13 cellular contexts compared by ENCODE assay signal in the genomic region with DNA sequence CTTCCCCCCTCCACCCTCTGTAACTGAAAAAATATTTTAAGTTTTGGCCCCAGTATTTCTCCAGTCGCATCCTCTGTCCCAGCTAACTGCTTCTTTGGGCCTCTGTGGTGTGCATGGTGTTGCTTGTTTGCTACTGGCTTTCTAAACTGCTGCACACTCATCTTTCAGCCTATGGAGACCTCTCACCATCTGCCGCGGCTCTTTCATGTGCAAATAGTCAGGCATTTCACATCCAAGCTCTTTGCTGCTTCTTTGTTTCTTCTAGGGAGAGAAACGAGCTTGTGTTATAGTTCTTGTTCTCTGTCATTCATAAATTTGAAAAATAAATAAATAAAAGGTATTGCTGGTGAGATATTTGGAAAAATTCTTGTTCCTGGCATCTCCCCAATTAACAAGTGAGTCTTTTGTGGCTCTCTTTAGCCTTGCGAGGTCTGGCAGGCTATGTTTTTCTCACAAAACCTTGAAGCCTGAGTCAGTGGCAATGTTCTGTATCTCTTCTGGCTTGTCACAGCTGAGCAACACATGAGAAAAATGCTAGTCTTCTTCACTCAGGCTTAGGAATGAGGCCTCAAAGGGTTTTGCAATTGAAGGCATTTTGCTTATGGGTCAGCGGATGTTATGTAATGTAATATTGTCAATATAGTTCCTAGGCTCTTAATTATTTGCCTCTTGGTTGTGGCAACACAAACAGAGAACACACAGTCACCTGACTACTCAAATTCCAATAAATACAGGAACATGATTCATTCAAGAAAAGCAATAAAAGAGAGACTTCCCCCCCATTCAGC.
DNase-seq lines count a peak whose midpoint lies in the region; ATAC-seq and TF ChIP-seq lines count a peak whose summit lies in the region.
"Had no signal": no experiment of that assay in that cellular context is flagged by ENCODE, and none has a peak within 500 bp of the region (broad histone marks: within the 10 kb centered on the region; RNA-seq: fewer than 3 reads in every experiment).

No MANE protein-coding gene starts in this region.

- H3K27me3 ChIP-seq in HUES48 (ENCODE audit: control insufficient read depth, insufficient read depth, low read length) (no peaks in the 10 kb centered on the region), hepatocyte (no peaks in the 10 kb centered on the region)
- H3K27me3 ChIP-seq: ovary had no signal

- TF ChIP-seq CTCF in WTC11 (IDR thresholded peaks at IDR 0.05) = no peak
- no peak for TF ChIP-seq CTCF in hepatocyte (IDR thresholded peaks at IDR 0.05; ENCODE audit: poor library complexity)

- peaks cover 18% of the 10 kb centered on the region for H3K4me1 Mint-ChIP-seq in WTC11

- H3K9me2 ChIP-seq in hepatocyte (replicated peaks; ENCODE audit: insufficient read depth) = no peaks in the 10 kb centered on the region

- peaks cover 27% of the 10 kb centered on the region for H3K9me3 Mint-ChIP-seq in WTC11

- H3K36me3 Mint-ChIP-seq in WTC11 = peaks cover 3% of the 10 kb centered on the region; the same call in 1 of the 2 replicates

- no peak overlapping the region for H3K4me2 ChIP-seq in hepatocyte

- no peak overlapping the region for H2AFZ ChIP-seq in hepatocyte

- DNase-seq in WTC11 (ENCODE audit: low spot score) (no peak), hepatocyte (ENCODE audit: low spot score) (peak; percentile 23), sciatic nerve (ENCODE audit: low spot score) (no peak), NCI-H2107 treated with DMSO at 0.1 percent for 48 hours (lab: John Stamatoyannopoulos, UW; ENCODE audit: unreplicated experiment) (no peak), HK-2 (ENCODE audit: unreplicated experiment) (no peak)
- DNase-seq: activated T-cell treated with anti-CD3 and anti-CD28 coated beads, Interleukin-2, amount 50 U/mL, for 72 hours; erythroblast; NCI-H2029; ovary; stimulated activated CD8-positive, alpha-beta memory T cell treated with anti-CD3 and anti-CD28 coated beads, Interleukin-4, amount 100 ng/mL, for 48 hours had no signal

- H4K20me1 ChIP-seq in hepatocyte (ENCODE audit: insufficient read depth, poor library complexity, severe bottlenecking) = no peaks in the 10 kb centered on the region

- no peak overlapping the region for H3K4me3 ChIP-seq in HUES48 (ENCODE audit: low read depth, low read length)
- H3K4me3 ChIP-seq in hepatocyte = no peak overlapping the region
- H3K4me3 ChIP-seq: ovary had no signal

- H3K79me2 ChIP-seq in hepatocyte = no peaks in the 10 kb centered on the region

- H3K27me3 Mint-ChIP-seq in WTC11 (ENCODE audit: low read depth) = no peaks in the 10 kb centered on the region

- POLR2A ChIA-PET in WTC11 (lab: Charles Lee) = no interaction called here

- H3K27ac ChIP-seq in HUES48 (ENCODE audit: low read depth, low read length) (peak overlapping the region; percentile 69), hepatocyte (peak overlapping the region; percentile 19)
- H3K27ac ChIP-seq: ovary had no signal

- H3K4me3 Mint-ChIP-seq in WTC11 = no peak overlapping the region
- H3K4me3 Mint-ChIP-seq: activated T-cell treated with anti-CD3 and anti-CD28 coated beads, Interleukin-2, amount 50 U/mL, for 72 hours had no signal

- CTCF ChIA-PET in WTC11 (lab: Charles Lee) = interaction anchor here (0.7 to 1.6 kb wide), 3 partner anchors 17 to 498 kb away, joined by 3 to 4 read pairs (median 4); no protein-coding TSS in a partner anchor

- H3K27ac Mint-ChIP-seq in WTC11 = peak overlapping the region; percentile 49
- H3K27ac Mint-ChIP-seq: activated T-cell treated with anti-CD3 and anti-CD28 coated beads, Interleukin-2, amount 50 U/mL, for 72 hours had no signal

- H3K36me3 ChIP-seq in HUES48 (ENCODE audit: control insufficient read depth, insufficient read depth, low read length) (no peaks in the 10 kb centered on the region), hepatocyte (replicated peaks; ENCODE audit: insufficient read depth, low read depth) (no peaks in the 10 kb centered on the region)
- H3K36me3 ChIP-seq: ovary had no signal

- H3K4me1 ChIP-seq in HUES48 (ENCODE audit: control insufficient read depth, insufficient read depth, low read length) (peaks cover 10% of the 10 kb centered on the region; the same call in 1 of the 2 replicates), hepatocyte (ENCODE audit: insufficient read depth) (peaks cover 5% of the 10 kb centered on the region)

- intact Hi-C loops in sciatic nerve (cut with DNase I) = no loop called here

- H3K9ac ChIP-seq in HUES48 (ENCODE audit: low read depth, low read length) = 0 out of 2 replicates have a peak overlapping the region, but pooled peaks have one; percentile 1

- 68% methylated on average over 6 of the region's 6 CpGs for WGBS in hepatocyte (ENCODE audit: low lambda C conversion rate, missing lambda C conversion rate)

- ATAC-seq in WTC11 = peak; percentile 77
- ATAC-seq in sciatic nerve = peak; percentile 44
- ATAC-seq in HG03442 (IDR thresholded peaks at IDR 0.05; ENCODE audit: unreplicated experiment) = no peak
- ATAC-seq in GM18858 (IDR thresholded peaks at IDR 0.05; ENCODE audit: unreplicated experiment) = no peak
- ATAC-seq: activated T-cell treated with anti-CD3 and anti-CD28 coated beads, Interleukin-2, amount 50 U/mL, for 72 hours had no signal

- H3K9me3 ChIP-seq in HUES48 (ENCODE audit: control insufficient read depth, insufficient read depth, low read length) = no peaks in the 10 kb centered on the region
- no peaks in the 10 kb centered on the region for H3K9me3 ChIP-seq in hepatocyte (ENCODE audit: low read depth)
- H3K9me3 ChIP-seq: ovary had no signal

TF ChIP-seq in WTC11, 78 proteins besides CTCF, POLR2A, EP300 and RAD21:
- TF ChIP-seq FOXK1 (CRISPR knock-in tag; IDR thresholded peaks at IDR 0.05) = no peak
- TF ChIP-seq ELF4 (CRISPR knock-in tag; IDR thresholded peaks at IDR 0.05; ENCODE audit: low read depth) = no peak
- TF ChIP-seq, protein P1, sequence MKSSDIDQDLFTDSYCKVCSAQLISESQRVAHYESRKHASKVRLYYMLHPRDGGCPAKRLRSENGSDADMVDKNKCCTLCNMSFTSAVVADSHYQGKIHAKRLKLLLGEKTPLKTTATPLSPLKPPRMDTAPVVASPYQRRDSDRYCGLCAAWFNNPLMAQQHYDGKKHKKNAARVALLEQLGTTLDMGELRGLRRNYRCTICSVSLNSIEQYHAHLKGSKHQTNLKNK (CRISPR knock-in tag; IDR thresholded peaks at IDR 0.05) = no peak
- no peak for TF ChIP-seq ZNF671 (CRISPR knock-in tag; IDR thresholded peaks at IDR 0.05)
- TF ChIP-seq, protein P2, sequence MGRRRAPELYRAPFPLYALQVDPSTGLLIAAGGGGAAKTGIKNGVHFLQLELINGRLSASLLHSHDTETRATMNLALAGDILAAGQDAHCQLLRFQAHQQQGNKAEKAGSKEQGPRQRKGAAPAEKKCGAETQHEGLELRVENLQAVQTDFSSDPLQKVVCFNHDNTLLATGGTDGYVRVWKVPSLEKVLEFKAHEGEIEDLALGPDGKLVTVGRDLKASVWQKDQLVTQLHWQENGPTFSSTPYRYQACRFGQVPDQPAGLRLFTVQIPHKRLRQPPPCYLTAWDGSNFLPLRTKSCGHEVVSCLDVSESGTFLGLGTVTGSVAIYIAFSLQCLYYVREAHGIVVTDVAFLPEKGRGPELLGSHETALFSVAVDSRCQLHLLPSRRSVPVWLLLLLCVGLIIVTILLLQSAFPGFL (CRISPR knock-in tag; IDR thresholded peaks at IDR 0.05; ENCODE audit: borderline replicate concordance) = no peak
- no peak for TF ChIP-seq ATF1 (CRISPR knock-in tag; IDR thresholded peaks at IDR 0.05)
- no peak for TF ChIP-seq TP53 (CRISPR knock-in tag; IDR thresholded peaks at IDR 0.05)
- no peak for TF ChIP-seq ZNF423 (CRISPR knock-in tag; IDR thresholded peaks at IDR 0.05)
- TF ChIP-seq RORB (CRISPR knock-in tag; IDR thresholded peaks at IDR 0.05) = no peak
- no peak for TF ChIP-seq NFE2L1 (CRISPR knock-in tag; IDR thresholded peaks at IDR 0.05)
- no peak for TF ChIP-seq ESRRA (CRISPR knock-in tag; IDR thresholded peaks at IDR 0.05; ENCODE audit: borderline replicate concordance)
- no peak for TF ChIP-seq SOX15 (CRISPR knock-in tag; IDR thresholded peaks at IDR 0.05)
- TF ChIP-seq, protein P3, sequence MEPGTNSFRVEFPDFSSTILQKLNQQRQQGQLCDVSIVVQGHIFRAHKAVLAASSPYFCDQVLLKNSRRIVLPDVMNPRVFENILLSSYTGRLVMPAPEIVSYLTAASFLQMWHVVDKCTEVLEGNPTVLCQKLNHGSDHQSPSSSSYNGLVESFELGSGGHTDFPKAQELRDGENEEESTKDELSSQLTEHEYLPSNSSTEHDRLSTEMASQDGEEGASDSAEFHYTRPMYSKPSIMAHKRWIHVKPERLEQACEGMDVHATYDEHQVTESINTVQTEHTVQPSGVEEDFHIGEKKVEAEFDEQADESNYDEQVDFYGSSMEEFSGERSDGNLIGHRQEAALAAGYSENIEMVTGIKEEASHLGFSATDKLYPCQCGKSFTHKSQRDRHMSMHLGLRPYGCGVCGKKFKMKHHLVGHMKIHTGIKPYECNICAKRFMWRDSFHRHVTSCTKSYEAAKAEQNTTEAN (CRISPR knock-in tag; IDR thresholded peaks at IDR 0.05) = no peak
- no peak for TF ChIP-seq GRHL2 (CRISPR knock-in tag; IDR thresholded peaks at IDR 0.05; ENCODE audit: insufficient replicate concordance, severe bottlenecking)
- no peak for TF ChIP-seq PRRX2 (CRISPR knock-in tag; IDR thresholded peaks at IDR 0.05)

Comparison
In these comparisons a context has a peak if more than half of its experiments do, and no peak if none do; other contexts are left out.
1. ATAC-seq: peak in WTC11 (single experiment) and sciatic nerve (single experiment); none in HG03442 (single experiment) and GM18858 (single experiment).